ENCODE assay signal across 27 cellular contexts in genomic region chr17:4515501-4515900, GRCh38. TPM values are rescaled to one million over a fixed set of nuclear protein-coding genes. Genes with fewer than 3 reads are reported as not detected.
DNase-seq lines count a peak whose midpoint lies in the region; ATAC-seq lines count a peak whose summit lies in the region.
"Had no signal": no experiment of that assay in that cellular context is flagged by ENCODE, and none has a peak within 500 bp of the region (broad histone marks: within the 10 kb centered on the region; RNA-seq: fewer than 3 reads in every experiment).

No MANE protein-coding gene starts in this region.

- no peak overlapping the region for H4K12ac ChIP-seq in trophoblast cell (ENCODE audit: low read depth, low read length)

- H3K27ac ChIP-seq in BLaER1, result peak overlapping the region; percentile 64
- peak overlapping the region; percentile 8 for H3K27ac ChIP-seq in trophoblast cell (ENCODE audit: low read depth, low read length)
- H3K27ac ChIP-seq: KMS-11, right lobe of liver, testis had no signal

- H3K4me1 ChIP-seq in BLaER1 (peaks cover 68% of the 10 kb centered on the region), trophoblast cell (ENCODE audit: control insufficient read depth in 1 of 2, insufficient read depth in 2 of 2, low read length in 2 of 2) (peaks cover 49 to 52% of the 10 kb centered on the region in 2 experiments)
- H3K4me1 ChIP-seq: right lobe of liver had no signal

- peak overlapping the region; percentile 16 for H3K14ac ChIP-seq in trophoblast cell (ENCODE audit: low read length)

- H2BK5ac ChIP-seq in trophoblast cell (ENCODE audit: low read depth, low read length, poor library complexity), result peak overlapping the region; percentile 1

- H3K4me2 ChIP-seq in BLaER1 (peak overlapping the region; percentile 77), trophoblast cell (ENCODE audit: low read length) (no peak overlapping the region)
- H3K4me2 ChIP-seq: KMS-11 had no signal

- no CpG with 5 or more reads among the region's 5 CpGs for WGBS in trophoblast cell (ENCODE audit: extremely low coverage, insufficient coverage, insufficient read length)

- DNase-seq in NCI-H1105 (lab: John Stamatoyannopoulos, UW), result peak; percentile 56
- no peak for DNase-seq in left colon
- peak; percentile 69 to 77 for DNase-seq in trophoblast cell
- DNase-seq in NCI-H2107 (lab: John Stamatoyannopoulos, UW), result no peak
- DNase-seq in T1000 (lab: John Stamatoyannopoulos, UW), result no peak
- no peak for DNase-seq in ureter (ENCODE audit: low spot score)
- DNase-seq: activated CD4-positive, alpha-beta T cell treated with anti-CD3 and anti-CD28 coated beads, Interleukin-2, amount 50 U/mL, for 48 hours; activated CD8-positive, alpha-beta memory T cell treated with anti-CD3 and anti-CD28 coated beads, Interleukin-2, amount 50 U/mL, for 4 hours; amygdala; C1 segment of cervical spinal cord; COR-L47; effector CD4-positive, alpha-beta T cell; MM.1S; NCI-H146; NCI-H524 treated with DMSO at 0.1 percent for 48 hours; right lobe of liver; stimulated activated CD4-positive, alpha-beta T cell treated with anti-CD3 and anti-CD28 coated beads, Interleukin-4, amount 100 ng/mL, for 4 hours; T-cell; testis had no signal

- intact Hi-C loops in left colon (cut with DNase I, micrococcal nuclease), result no loop called here

- H2BK12ac ChIP-seq in trophoblast cell (ENCODE audit: low read length), result peak overlapping the region; percentile 20

- H4K91ac ChIP-seq in trophoblast cell (ENCODE audit: low read depth, low read length), result peak overlapping the region; percentile 99

- H3K36me3 ChIP-seq in BLaER1, result no peaks in the 10 kb centered on the region
- H3K36me3 ChIP-seq in trophoblast cell (ENCODE audit: control insufficient read depth in 1 of 2, insufficient read depth in 2 of 2, low read length in 2 of 2), result peaks cover 36 to 48% of the 10 kb centered on the region in 2 experiments
- H3K36me3 ChIP-seq: right lobe of liver had no signal

- H3K9ac ChIP-seq in BLaER1 (peak overlapping the region; percentile 35), trophoblast cell (ENCODE audit: low read length) (no peak overlapping the region)
- H3K9ac ChIP-seq: KMS-11 had no signal

- no peak overlapping the region for H3K4me3 ChIP-seq in BLaER1
- H3K4me3 ChIP-seq in trophoblast cell (ENCODE audit: low read depth, low read length), result no peak overlapping the region
- H3K4me3 ChIP-seq: right lobe of liver, testis had no signal

- no peaks in the 10 kb centered on the region for H3K9me3 ChIP-seq in BLaER1
- no peaks in the 10 kb centered on the region for H3K9me3 ChIP-seq in trophoblast cell (ENCODE audit: insufficient read depth, low read depth, low read length)
- H3K9me3 ChIP-seq: right lobe of liver, testis had no signal

- peaks cover 34% of the 10 kb centered on the region for H3K79me1 ChIP-seq in trophoblast cell (ENCODE audit: low read length)

- no peak overlapping the region for H2AFZ ChIP-seq in trophoblast cell (ENCODE audit: insufficient read depth, low read length, poor library complexity)

- no peak overlapping the region for H3K23ac ChIP-seq in trophoblast cell (ENCODE audit: low read length)

- peak overlapping the region; percentile 3 for H3K4ac ChIP-seq in trophoblast cell (ENCODE audit: low read depth, low read length)

- peak overlapping the region; percentile 22 for H4K8ac ChIP-seq in trophoblast cell (ENCODE audit: low read depth, low read length)

- H3K79me2 ChIP-seq in trophoblast cell (ENCODE audit: control insufficient read depth, insufficient read depth, low read length, poor library complexity), result peaks cover 27% of the 10 kb centered on the region

- H2AK5ac ChIP-seq in trophoblast cell (ENCODE audit: low read length), result peak overlapping the region; percentile 1

- peak overlapping the region; percentile 73 for H3K18ac ChIP-seq in trophoblast cell (ENCODE audit: low read length)

- H2BK120ac ChIP-seq in trophoblast cell (ENCODE audit: insufficient read depth, low read length, poor library complexity), result peak overlapping the region; percentile 16

- H4K20me1 ChIP-seq in BLaER1, result peaks cover 23% of the 10 kb centered on the region

- peak; percentile 41 for ATAC-seq in left colon
- ATAC-seq: activated CD4-positive, CD25-positive, alpha-beta regulatory T cell treated with anti-CD3 and anti-CD28 coated beads, Interleukin-2, amount 50 U/mL, for 24 hours; activated T-helper 17 cell treated with anti-CD3 and anti-CD28 coated beads, Interleukin-2, amount 50 U/mL, for 72 hours; right lobe of liver; stimulated activated memory B cell treated with anti-CD40 and anti-IgM and Interleukin-4, amounts not matched to agents 10 μg/mL and 1 μg/mL and 100 μg/mL, for 72 hours; T-cell had no signal

- no peaks in the 10 kb centered on the region for H3K27me3 ChIP-seq in BLaER1
- no peaks in the 10 kb centered on the region for H3K27me3 ChIP-seq in trophoblast cell (ENCODE audit: insufficient read depth, low read length)
- H3K27me3 ChIP-seq: right lobe of liver, testis had no signal

RNA-seq across cellular contexts. Expression of gene SPNS2, which starts 16.8 kb away (rescaled TPM):
- 10 to 100 TPM; 12.4 to 13.5 TPM for total RNA-seq in left colon
- 153 and 164 TPM in 2 replicates for polyA plus RNA-seq in trophoblast cell (2013)
- total RNA-seq in ureter, result 30.0 TPM

RNA-seq across cellular contexts. Expression of gene MYBBP1A, which starts 39.7 kb away (rescaled TPM):
- 10 to 100 TPM; 28.1 to 41.6 TPM for total RNA-seq in left colon
- polyA plus RNA-seq in trophoblast cell (2013), result 12.1 and 12.4 TPM in 2 replicates
- 110 TPM for total RNA-seq in ureter

RNA-seq across cellular contexts. Expression of gene GGT6, which starts 44.9 kb away (rescaled TPM):
- total RNA-seq in left colon (100 to 1,000 TPM; 185 to 232 TPM), ureter (83.6 TPM)
- polyA plus RNA-seq in trophoblast cell (2013), result not detected in 2 replicates
- total RNA-seq: activated T-helper 17 cell treated with anti-CD3 and anti-CD28 coated beads, Interleukin-2, amount 50 U/mL, for 72 hours; lung microvascular endothelial cell; posterior vena cava; SK-MEL-5; T-cell had no signal

Comparison
In these comparisons a context has a peak if more than half of its experiments do, and no peak if none do; other contexts are left out.
1. DNase-seq: peak in NCI-H1105 (single experiment) and trophoblast cell (2 of 2); none in left colon (0 of 2), NCI-H2107 (single experiment), T1000 (single experiment) and ureter (single experiment).